17 cellular contexts compared by ENCODE assay signal in the genomic region with DNA sequence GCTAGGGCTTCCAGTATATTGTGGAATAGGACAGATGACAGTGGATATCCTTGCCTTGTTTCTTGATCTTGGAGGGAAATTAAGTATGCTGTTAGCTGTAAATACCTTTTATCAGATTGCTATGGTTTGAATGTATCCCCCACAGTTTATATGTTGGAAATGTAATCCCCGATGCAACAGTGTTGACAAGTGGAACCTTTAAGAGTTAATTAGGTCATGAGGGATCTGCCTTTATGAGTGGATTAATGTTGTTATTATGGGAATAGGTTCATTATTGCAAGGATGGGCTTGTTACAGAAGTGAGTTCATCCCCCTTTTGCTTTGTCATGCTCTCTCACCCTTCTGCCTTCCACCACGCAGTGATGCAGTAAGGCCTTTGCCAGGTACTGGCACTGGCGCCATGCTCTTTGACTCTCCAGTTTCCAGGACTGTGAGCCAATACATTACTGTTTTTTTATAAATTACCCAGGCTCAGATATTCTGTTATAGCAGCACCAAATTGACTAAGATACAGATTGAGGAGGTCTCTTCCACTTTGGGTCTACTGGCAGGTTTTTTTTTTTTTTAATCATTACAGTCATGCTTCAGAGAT. TPM values are rescaled to one million over a fixed set of nuclear protein-coding genes. Genes with fewer than 3 reads are reported as not detected.
"Had no signal": no experiment of that assay in that cellular context is flagged by ENCODE, and none has a peak within 500 bp of the region (broad histone marks: within the 10 kb centered on the region; RNA-seq: fewer than 3 reads in every experiment).

No MANE protein-coding gene starts in this region.

- H3K27ac ChIP-seq: cardiac muscle cell, colonic mucosa, hepatocyte, lower lobe of right lung, neutrophil, sigmoid colon, upper lobe of left lung had no signal

- H3K27me3 ChIP-seq: cardiac muscle cell, colonic mucosa, hepatocyte, neutrophil, sigmoid colon, upper lobe of left lung had no signal

- H3K4me1 ChIP-seq: lower lobe of right lung, upper lobe of left lung had no signal

- H3K36me3 ChIP-seq: cardiac muscle cell, colonic mucosa, lower lobe of right lung, neutrophil had no signal

- H3K9me3 ChIP-seq: colonic mucosa, lower lobe of right lung, neutrophil, sigmoid colon, upper lobe of left lung had no signal

- H3K4me2 ChIP-seq: hepatocyte had no signal

- DNase-seq: activated CD4-positive, alpha-beta T cell treated with anti-CD3 and anti-CD28 coated beads, Interleukin-2, amount 50 U/mL, for 4 hours; activated CD4-positive, CD25-positive, alpha-beta regulatory T cell treated with anti-CD3 and anti-CD28 coated beads, Interleukin-2, amount 50 U/mL, for 72 hours; activated gamma-delta T cell treated with Interleukin-2 at 50 U/mL for 16 hours; activated T-cell treated with anti-CD3 and anti-CD28 coated beads, Interleukin-2, amount 50 U/mL, for 4 hours; colonic mucosa; kidney; lower lobe of right lung; midbrain; naive thymus-derived CD4-positive, alpha-beta T cell; sigmoid colon; stimulated activated CD4-positive, alpha-beta T cell treated with anti-CD3 and anti-CD28 coated beads, Interleukin-12 subunit alpha, Interleukin-12 subunit beta, amount 100 ng/mL, for 4 hours; stimulated activated naive CD4-positive, alpha-beta T cell treated with Interleukin-2 at 50 U/mL for 16 hours; upper lobe of left lung had no signal

- H3K4me3 ChIP-seq: cardiac muscle cell, colonic mucosa, hepatocyte, lower lobe of right lung, sigmoid colon, upper lobe of left lung had no signal

- FAIRE-seq: kidney had no signal

- ATAC-seq: activated T-cell treated with anti-CD3 and anti-CD28 coated beads, Interleukin-2, amount 50 U/mL, for 4 hours; lower lobe of right lung; naive thymus-derived CD4-positive, alpha-beta T cell had no signal

RNA-seq across cellular contexts. Expression of gene GSTT4, which starts 22.2 kb away (rescaled TPM):
- total RNA-seq: activated T-cell treated with anti-CD3 and anti-CD28 coated beads, Interleukin-2, amount 50 U/mL, for 4 hours; cardiac muscle cell; colonic mucosa; hepatocyte; kidney; lower lobe of right lung; naive thymus-derived CD4-positive, alpha-beta T cell; progenitor cell of endocrine pancreas; sigmoid colon; upper lobe of left lung had no signal
- polyA plus RNA-seq: cardiac muscle cell; hepatocyte; naive thymus-derived CD4-positive, alpha-beta T cell; sigmoid colon had no signal

RNA-seq across cellular contexts. Expression of gene GSTT2, which starts 47.6 kb away (rescaled TPM):
- total RNA-seq: activated T-cell treated with anti-CD3 and anti-CD28 coated beads, Interleukin-2, amount 50 U/mL, for 4 hours; colonic mucosa; hepatocyte; naive thymus-derived CD4-positive, alpha-beta T cell; sigmoid colon had no signal
- polyA plus RNA-seq: hepatocyte; naive thymus-derived CD4-positive, alpha-beta T cell had no signal
